Comparison of ENCODE assay signal across 19 cellular contexts in genomic region chr3:56591256-56591655, GRCh38. TPM values are rescaled to one million over a fixed set of nuclear protein-coding genes. Genes with fewer than 3 reads are reported as not detected.
DNase-seq lines count a peak whose midpoint lies in the region; ATAC-seq lines count a peak whose summit lies in the region.
"Had no signal": no experiment of that assay in that cellular context is flagged by ENCODE, and none has a peak within 500 bp of the region (broad histone marks: within the 10 kb centered on the region; RNA-seq: fewer than 3 reads in every experiment).

No MANE protein-coding gene starts in this region.

- H3K79me1 ChIP-seq in trophoblast cell (ENCODE audit: low read length), result peaks cover 9% of the 10 kb centered on the region

- H4K91ac ChIP-seq in trophoblast cell (ENCODE audit: low read depth, low read length), result no peak overlapping the region

- no peaks in the 10 kb centered on the region for H3K27me3 ChIP-seq in trophoblast cell (ENCODE audit: insufficient read depth, low read length)
- H3K27me3 ChIP-seq: esophagus muscularis mucosa, upper lobe of right lung had no signal

- no peaks in the 10 kb centered on the region for H3K27me3 Mint-ChIP-seq in activated CD4-positive, alpha-beta memory T cell treated with anti-CD3 and anti-CD28 coated beads for 36 hours
- no peaks in the 10 kb centered on the region for H3K27me3 Mint-ChIP-seq in activated CD4-positive, alpha-beta memory T cell treated with anti-CD3 and anti-CD28 coated beads, Interleukin-2, amount 10 ng/mL, durations not matched to agents 7 days and 5 days
- no peaks in the 10 kb centered on the region for H3K27me3 Mint-ChIP-seq in effector memory CD8-positive, alpha-beta T cell

- H3K27ac ChIP-seq in trophoblast cell (ENCODE audit: low read depth, low read length) (peak overlapping the region; percentile 85), caudate nucleus (ENCODE audit: low read depth, low read length) (no peak overlapping the region)
- H3K27ac ChIP-seq: esophagus muscularis mucosa, RWPE1, upper lobe of right lung had no signal

- intact Hi-C loops in activated CD4-positive, alpha-beta memory T cell treated with anti-CD3 and anti-CD28 coated beads for 36 hours (cut with micrococcal nuclease), result no loop called here

- H4K8ac ChIP-seq in trophoblast cell (ENCODE audit: low read depth, low read length), result no peak overlapping the region

- no peak for DNase-seq in activated CD4-positive, alpha-beta memory T cell treated with anti-CD3 and anti-CD28 coated beads for 36 hours
- no peak for DNase-seq in activated CD4-positive, alpha-beta memory T cell treated with anti-CD3 and anti-CD28 coated beads, Interleukin-2, amount 10 ng/mL, durations not matched to agents 7 days and 5 days
- peak; percentile 68 for DNase-seq in NOMO-1 treated with DMSO at 0.1 percent for 48 hours (lab: John Stamatoyannopoulos, UW; ENCODE audit: unreplicated experiment)
- DNase-seq in effector memory CD8-positive, alpha-beta T cell, result no peak
- DNase-seq in trophoblast cell, result peak in 1 of 2 donors; percentile 18
- no peak for DNase-seq in amniotic stem cell (lab: John Stamatoyannopoulos, UW)
- no peak for DNase-seq in NCI-H510A (lab: John Stamatoyannopoulos, UW)
- DNase-seq in caudate nucleus (lab: John Stamatoyannopoulos, UW), result no peak
- DNase-seq: activated T-cell treated with anti-CD3 and anti-CD28 coated beads, Interleukin-2, amount 50 U/mL, for 4 hours; dermis blood vessel endothelial cell; MM.1S; NCI-H2081 treated with DMSO at 0.1 percent for 48 hours; NCI-H748 treated with DMSO at 0.1 percent for 48 hours; posterior cingulate gyrus; stimulated activated naive CD8-positive, alpha-beta T cell treated with anti-CD3 and anti-CD28 coated beads, Interleukin-15, Interleukin-2, amounts not matched to agents 100 U/mL and 50 U/mL, for 24 hours; upper lobe of right lung had no signal

- peak overlapping the region; percentile 30 for H3K27ac Mint-ChIP-seq in activated CD4-positive, alpha-beta memory T cell treated with anti-CD3 and anti-CD28 coated beads for 36 hours
- no peak overlapping the region for H3K27ac Mint-ChIP-seq in activated CD4-positive, alpha-beta memory T cell treated with anti-CD3 and anti-CD28 coated beads, Interleukin-2, amount 10 ng/mL, durations not matched to agents 7 days and 5 days
- H3K27ac Mint-ChIP-seq in effector memory CD8-positive, alpha-beta T cell, result peak overlapping the region; percentile 76 to 82
- H3K27ac Mint-ChIP-seq: T-helper 2 cell treated with Interferon-gamma antibody and Interleukin-4, amounts not matched to agents 5 μg/mL and 100 μg/mL, for 36 hours had no signal

- H3K23ac ChIP-seq in trophoblast cell (ENCODE audit: low read length), result no peak overlapping the region

- no peak overlapping the region for H3K4me2 ChIP-seq in trophoblast cell (ENCODE audit: low read length)

- WGBS in trophoblast cell (ENCODE audit: extremely low coverage, insufficient coverage, insufficient read length), result no CpG with 5 or more reads among the region's 2 CpGs

- no peak overlapping the region for H2BK12ac ChIP-seq in trophoblast cell (ENCODE audit: low read length)

- no peak overlapping the region for H4K12ac ChIP-seq in trophoblast cell (ENCODE audit: low read depth, low read length)

- no peak overlapping the region for H2BK120ac ChIP-seq in trophoblast cell (ENCODE audit: insufficient read depth, low read length, poor library complexity)

- no peak overlapping the region for H3K18ac ChIP-seq in trophoblast cell (ENCODE audit: low read length)

- H3K79me2 ChIP-seq in trophoblast cell (ENCODE audit: control insufficient read depth, insufficient read depth, low read length, poor library complexity), result no peaks in the 10 kb centered on the region

- POLR2A ChIA-PET in activated CD4-positive, alpha-beta memory T cell treated with anti-CD3 and anti-CD28 coated beads for 36 hours (lab: Charles Lee), result no interaction called here
- POLR2A ChIA-PET in activated CD4-positive, alpha-beta memory T cell treated with anti-CD3 and anti-CD28 coated beads, Interleukin-2, amount 10 ng/mL, durations not matched to agents 7 days and 5 days (lab: Charles Lee), result no interaction called here

- ATAC-seq in effector memory CD8-positive, alpha-beta T cell (replicated peaks), result no peak
- ATAC-seq: activated T-cell treated with anti-CD3 and anti-CD28 coated beads, Interleukin-2, amount 50 U/mL, for 4 hours; stimulated activated naive CD8-positive, alpha-beta T cell treated with anti-CD3 and anti-CD28 coated beads, Interleukin-15, Interleukin-2, amounts not matched to agents 100 U/mL and 50 U/mL, for 24 hours; upper lobe of right lung had no signal

- H3K9me3 Mint-ChIP-seq in activated CD4-positive, alpha-beta memory T cell treated with anti-CD3 and anti-CD28 coated beads for 36 hours, result peaks cover under 1% of the 10 kb centered on the region
- H3K9me3 Mint-ChIP-seq in activated CD4-positive, alpha-beta memory T cell treated with anti-CD3 and anti-CD28 coated beads, Interleukin-2, amount 10 ng/mL, durations not matched to agents 7 days and 5 days, result no peaks in the 10 kb centered on the region
- H3K9me3 Mint-ChIP-seq in effector memory CD8-positive, alpha-beta T cell, result no peaks in the 10 kb centered on the region
- H3K9me3 Mint-ChIP-seq: activated T-cell treated with anti-CD3 and anti-CD28 coated beads, Interleukin-2, amount 50 U/mL, for 4 hours; T-helper 2 cell treated with Interferon-gamma antibody and Interleukin-4, amounts not matched to agents 5 μg/mL and 100 μg/mL, for 36 hours had no signal

- no peak overlapping the region for H2BK5ac ChIP-seq in trophoblast cell (ENCODE audit: low read depth, low read length, poor library complexity)

- H3K4ac ChIP-seq in trophoblast cell (ENCODE audit: low read depth, low read length), result no peak overlapping the region

- peaks cover 8 to 9% of the 10 kb centered on the region in 2 experiments for H3K4me1 ChIP-seq in trophoblast cell (ENCODE audit: control insufficient read depth in 1 of 2, insufficient read depth in 2 of 2, low read length in 2 of 2)
- H3K4me1 ChIP-seq: esophagus muscularis mucosa, upper lobe of right lung had no signal

- H3K9ac ChIP-seq in trophoblast cell (ENCODE audit: low read length), result no peak overlapping the region

- H3K4me3 Mint-ChIP-seq in activated CD4-positive, alpha-beta memory T cell treated with anti-CD3 and anti-CD28 coated beads for 36 hours, result no peak overlapping the region
- H3K4me3 Mint-ChIP-seq in activated CD4-positive, alpha-beta memory T cell treated with anti-CD3 and anti-CD28 coated beads, Interleukin-2, amount 10 ng/mL, durations not matched to agents 7 days and 5 days, result no peak overlapping the region
- no peak overlapping the region for H3K4me3 Mint-ChIP-seq in effector memory CD8-positive, alpha-beta T cell
- H3K4me3 Mint-ChIP-seq: activated T-cell treated with anti-CD3 and anti-CD28 coated beads, Interleukin-2, amount 50 U/mL, for 4 hours; T-helper 2 cell treated with Interferon-gamma antibody and Interleukin-4, amounts not matched to agents 5 μg/mL and 100 μg/mL, for 36 hours had no signal

- CTCF ChIA-PET in activated CD4-positive, alpha-beta memory T cell treated with anti-CD3 and anti-CD28 coated beads for 36 hours (lab: Charles Lee), result no interaction called here
- CTCF ChIA-PET in activated CD4-positive, alpha-beta memory T cell treated with anti-CD3 and anti-CD28 coated beads, Interleukin-2, amount 10 ng/mL, durations not matched to agents 7 days and 5 days (lab: Charles Lee), result no interaction called here

- H3K4me3 ChIP-seq in trophoblast cell (ENCODE audit: low read depth, low read length), result no peak overlapping the region
- H3K4me3 ChIP-seq: esophagus muscularis mucosa, upper lobe of right lung had no signal

- H3K36me3 ChIP-seq in trophoblast cell (ENCODE audit: control insufficient read depth in 1 of 2, insufficient read depth in 2 of 2, low read length in 2 of 2), result peaks cover 2 to 3% of the 10 kb centered on the region in 2 experiments

- H3K4me1 Mint-ChIP-seq in activated CD4-positive, alpha-beta memory T cell treated with anti-CD3 and anti-CD28 coated beads for 36 hours (ENCODE audit: low read depth), result peaks cover 48% of the 10 kb centered on the region
- peaks cover 20% of the 10 kb centered on the region for H3K4me1 Mint-ChIP-seq in activated CD4-positive, alpha-beta memory T cell treated with anti-CD3 and anti-CD28 coated beads, Interleukin-2, amount 10 ng/mL, durations not matched to agents 7 days and 5 days
- peaks cover 20 to 35% of the 10 kb centered on the region in 2 donors for H3K4me1 Mint-ChIP-seq in effector memory CD8-positive, alpha-beta T cell (ENCODE audit: low read depth in 2 of 2)

- no peak overlapping the region for H2AK5ac ChIP-seq in trophoblast cell (ENCODE audit: low read length)

- no peak overlapping the region for H2AFZ ChIP-seq in trophoblast cell (ENCODE audit: insufficient read depth, low read length, poor library complexity)

- H3K9me3 ChIP-seq in trophoblast cell (ENCODE audit: insufficient read depth, low read depth, low read length), result no peaks in the 10 kb centered on the region
- H3K9me3 ChIP-seq: esophagus muscularis mucosa, upper lobe of right lung had no signal

- H3K36me3 Mint-ChIP-seq in activated CD4-positive, alpha-beta memory T cell treated with anti-CD3 and anti-CD28 coated beads for 36 hours, result peaks cover 21% of the 10 kb centered on the region
- peaks cover 32% of the 10 kb centered on the region for H3K36me3 Mint-ChIP-seq in activated CD4-positive, alpha-beta memory T cell treated with anti-CD3 and anti-CD28 coated beads, Interleukin-2, amount 10 ng/mL, durations not matched to agents 7 days and 5 days (ENCODE audit: low read depth)
- H3K36me3 Mint-ChIP-seq in effector memory CD8-positive, alpha-beta T cell (ENCODE audit: insufficient read depth), result peaks cover 3% of the 10 kb centered on the region

- H3K14ac ChIP-seq in trophoblast cell (ENCODE audit: low read length), result no peak overlapping the region

RNA-seq across cellular contexts. Expression of gene CCDC66, which starts 34.3 kb away (rescaled TPM):
- 10 to 100 TPM; 21.0 to 29.4 TPM for total RNA-seq in activated CD4-positive, alpha-beta memory T cell treated with anti-CD3 and anti-CD28 coated beads for 36 hours
- 10 to 100 TPM; 29.6 to 32.5 TPM for total RNA-seq in activated CD4-positive, alpha-beta memory T cell treated with anti-CD3 and anti-CD28 coated beads, Interleukin-2, amount 10 ng/mL, durations not matched to agents 7 days and 5 days
- polyA plus RNA-seq in trophoblast cell (2013), result 8.7 and 10.5 TPM in 2 replicates
